Comparison of ENCODE assay signal across 10 cellular contexts in genomic region chrX:19964017-19964710, GRCh38. TPM values are rescaled to one million over a fixed set of nuclear protein-coding genes. Genes with fewer than 3 reads are reported as not detected.
DNase-seq lines count a peak whose midpoint lies in the region; ATAC-seq, FAIRE-seq and TF ChIP-seq lines count a peak whose summit lies in the region.
"Had no signal": no experiment of that assay in that cellular context is flagged by ENCODE, and none has a peak within 500 bp of the region (broad histone marks: within the 10 kb centered on the region; RNA-seq: fewer than 3 reads in every experiment).

No MANE protein-coding gene starts in this region.

- H3K4me1 ChIP-seq in SK-N-SH (ENCODE audit: control insufficient read depth in 1 of 2, insufficient read depth in 2 of 2, low read depth in 1 of 2, low read length in 1 of 2) (no peaks in the 10 kb centered on the region), stomach (no peaks in the 10 kb centered on the region)

- no peaks in the 10 kb centered on the region for H3K79me2 ChIP-seq in SK-N-SH (ENCODE audit: insufficient read depth)

- WGBS in SK-N-SH (ENCODE audit: low lambda C conversion rate): 50% methylated on average over 9 of the region's 9 CpGs
- WGBS in stomach, 5 donors: 62 to 85% (median 76%) methylated on average over 9 of the region's 9 CpGs

- H3K4me3 ChIP-seq in SK-N-SH (ENCODE audit: low read depth in 2 of 2, low read length in 1 of 2) (no peak overlapping the region), stomach (no peak overlapping the region)

- intact Hi-C loops in stomach (cut with DNase I; ENCODE audit: low total_unique reads): no loop called here

- no peaks in the 10 kb centered on the region for H3K9me2 ChIP-seq in SK-N-SH

- TF ChIP-seq RAD21 in SK-N-SH (IDR thresholded peaks at IDR 0.05; ENCODE audit: low read length): no peak

- FAIRE-seq in RCC 7860 (lab: Jason Lieb, UNC): peak; percentile 75
- FAIRE-seq: D721Med had no signal

- no peak for TF ChIP-seq CTCF in GM13977 (IDR thresholded peaks at IDR 0.05; ENCODE audit: extremely low read depth, insufficient read depth, missing control alignments)
- TF ChIP-seq CTCF in SK-N-SH (IDR thresholded peaks at IDR 0.05): no peak
- no peak for TF ChIP-seq CTCF in stomach (IDR thresholded peaks at IDR 0.05)

- CTCF ChIA-PET in SK-N-SH (lab: Yijun Ruan, JAX): no interaction called here

- H2AFZ ChIP-seq in SK-N-SH (ENCODE audit: low read depth): no peak overlapping the region

- TF ChIP-seq EP300 in SK-N-SH (IDR thresholded peaks at IDR 0.05; ENCODE audit: borderline replicate concordance in 1 of 2, low read depth in 1 of 2, low read length in 1 of 2): no peak
- no peak for TF ChIP-seq EP300 in stomach (IDR thresholded peaks at IDR 0.05)

- DNase-seq in GM13977 (ENCODE audit: low spot score) (peak; percentile 34), RCC 7860 (ENCODE audit: low spot score) (peak; percentile 29), kidney tubule cell (ENCODE audit: low spot score) (peak; percentile 38), SK-N-SH (no peak), hippocampal formation (lab: John Stamatoyannopoulos, UW) (no peak), HUDEP-2 (lab: John Stamatoyannopoulos, UW; ENCODE audit: unreplicated experiment in 76 of 76) (no peak), stomach (no peak)
- DNase-seq: OCI-M1 had no signal

- H3K27me3 ChIP-seq in SK-N-SH (ENCODE audit: insufficient read depth) (no peaks in the 10 kb centered on the region; the same call in 1 of the 2 replicates), stomach (no peaks in the 10 kb centered on the region)

- no peaks in the 10 kb centered on the region for H3F3A ChIP-seq in SK-N-SH (replicated peaks; ENCODE audit: insufficient read depth)

- peak; percentile 78 for ATAC-seq in GM21576 (IDR thresholded peaks at IDR 0.05; ENCODE audit: unreplicated experiment)

- peaks cover 0 to 8% of the 10 kb centered on the region in 2 experiments for H3K36me3 ChIP-seq in SK-N-SH (replicated peaks in 1 of 2; ENCODE audit: control insufficient read depth in 1 of 2, insufficient read depth in 2 of 2, low read length in 1 of 2)
- H3K36me3 ChIP-seq in stomach: peaks cover 0 to 35% (median 19%) of the 10 kb centered on the region in 4 donors

- in situ Hi-C loops in GM13977 (cut with MboI; ENCODE audit: low pct_unique_long_range_greater_than_20kb, low sequenced_read_pairs, unreplicated experiment): no loop called here

- no peak overlapping the region for H3K4me2 ChIP-seq in SK-N-SH

- POLR2A ChIA-PET in SK-N-SH (lab: Yijun Ruan, JAX): no interaction called here

- no peaks in the 10 kb centered on the region for H4K20me1 ChIP-seq in SK-N-SH (ENCODE audit: insufficient read depth)

- H3K9me3 ChIP-seq in SK-N-SH: no peaks in the 10 kb centered on the region
- no peaks in the 10 kb centered on the region for H3K9me3 ChIP-seq in stomach

- no peak for TF ChIP-seq POLR2A in stomach (IDR thresholded peaks at IDR 0.05)

- no peak overlapping the region for H3K9ac ChIP-seq in SK-N-SH

- H3K27ac ChIP-seq in SK-N-SH (ENCODE audit: low read depth in 2 of 2, low read length in 1 of 2) (no peak overlapping the region), stomach (no peak overlapping the region)

TF ChIP-seq in SK-N-SH, 30 proteins besides CTCF, POLR2A, EP300 and RAD21:
- TF ChIP-seq TAF1 (IDR thresholded peaks at IDR 0.05; ENCODE audit: borderline replicate concordance, low read depth, low read length) (no peak), MXI1 (IDR thresholded peaks at IDR 0.05; ENCODE audit: low read depth, low read length) (no peak), SMC3 (IDR thresholded peaks at IDR 0.05; ENCODE audit: low read depth, low read length) (no peak), NRF1 (IDR thresholded peaks at IDR 0.05; ENCODE audit: low read depth, low read length) (no peak), FOXJ3 (CRISPR knock-in tag; IDR thresholded peaks at IDR 0.05) (no peak), EZH2phosphoT487 (IDR thresholded peaks at IDR 0.05; ENCODE audit: borderline replicate concordance, low read depth) (no peak), CHD2 (IDR thresholded peaks at IDR 0.05; ENCODE audit: low read length, partially characterized antibody) (no peak), TCF12 (IDR thresholded peaks at IDR 0.05) (no peak), GATA2 (CRISPR knock-in tag; IDR thresholded peaks at IDR 0.05) (no peak), REST (IDR thresholded peaks at IDR 0.05; ENCODE audit: low read depth, low read length) (no peak), USF1 (IDR thresholded peaks at IDR 0.05; ENCODE audit: borderline replicate concordance, low read depth) (no peak)

RNA-seq across cellular contexts. Expression of gene BCLAF3, which starts 26.7 kb away (rescaled TPM):
- polyA plus RNA-seq in SK-N-SH (2012; rRNA removed): 1.1 and 1.5 TPM in 2 replicates
- polyA plus RNA-seq in SK-N-SH (2012; cell fraction: cytosol; rRNA removed): 1.2 and 1.5 TPM in 2 replicates
- 3.5 and 5.3 TPM in 2 replicates for polyA plus RNA-seq in SK-N-SH (2012; cell fraction: nucleus; rRNA removed)
- total RNA-seq in stomach: 10 to 100 TPM in 3 of 5 donors, 1 to 10 TPM in 2; 5.9 to 28.6 (median 22.0) TPM
- 1 to 10 TPM; 1.2 to 3.8 (median 2.4) TPM for polyA plus RNA-seq in stomach

Comparison
In these comparisons a context has a peak if more than half of its experiments do, and no peak if none do; other contexts are left out.
1. DNase-seq: peak in GM13977 (single experiment), RCC 7860 (single experiment) and kidney tubule cell (single experiment); none in SK-N-SH (single experiment), hippocampal formation (0 of 2), HUDEP-2 (0 of 76) and stomach (single experiment).